15 cellular contexts compared by ENCODE assay signal in the genomic region with DNA sequence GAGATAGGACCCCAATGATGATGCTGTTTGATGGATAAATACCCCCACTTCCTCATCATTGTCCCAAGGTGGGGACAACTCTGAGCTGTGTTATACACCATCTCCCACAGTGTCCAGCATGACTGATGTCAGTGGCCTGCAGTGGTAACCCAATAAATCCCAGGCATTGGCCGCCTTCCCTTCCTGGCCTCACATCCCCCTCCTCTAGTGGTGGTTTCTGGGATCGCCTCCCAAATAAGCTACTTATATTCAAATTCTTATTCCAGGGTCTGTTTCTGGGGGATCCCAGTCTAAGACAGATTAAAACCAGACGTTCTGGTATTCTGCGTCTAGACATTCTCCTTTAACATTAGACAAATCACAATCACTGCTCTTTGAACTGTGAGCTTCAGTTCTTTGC.
"Had no signal": no experiment of that assay in that cellular context is flagged by ENCODE, and none has a peak within 500 bp of the region (broad histone marks: within the 10 kb centered on the region; RNA-seq: fewer than 3 reads in every experiment).

No MANE protein-coding gene starts in this region.

- H3K27ac Mint-ChIP-seq: activated CD4-positive, alpha-beta T cell treated with anti-CD3 and anti-CD28 coated beads for 36 hours; activated CD8-positive, alpha-beta memory T cell treated with anti-CD3 and anti-CD28 coated beads, Interleukin-2, amount 10 ng/mL, durations not matched to agents 7 days and 5 days; activated naive CD8-positive, alpha-beta T cell treated with anti-CD3 and anti-CD28 coated beads for 36 hours; stimulated activated naive B cell treated with anti-CD40 and anti-IgM and Interleukin-4, amounts not matched to agents 10 μg/mL and 1 μg/mL and 100 μg/mL, for 72 hours had no signal

- H3K4me3 Mint-ChIP-seq: activated CD4-positive, alpha-beta T cell treated with anti-CD3 and anti-CD28 coated beads for 36 hours; activated CD8-positive, alpha-beta memory T cell treated with anti-CD3 and anti-CD28 coated beads, Interleukin-2, amount 10 ng/mL, durations not matched to agents 7 days and 5 days; activated naive CD8-positive, alpha-beta T cell treated with anti-CD3 and anti-CD28 coated beads for 36 hours; nephron; stimulated activated naive B cell treated with anti-CD40 and anti-IgM and Interleukin-4, amounts not matched to agents 10 μg/mL and 1 μg/mL and 100 μg/mL, for 72 hours had no signal

- DNase-seq: activated CD4-positive, alpha-beta T cell treated with anti-CD3 and anti-CD28 coated beads for 36 hours; activated CD4-positive, alpha-beta T cell treated with anti-CD3 and anti-CD28 coated beads, Interleukin-2, amount 50 U/mL, for 48 hours; activated CD8-positive, alpha-beta memory T cell treated with anti-CD3 and anti-CD28 coated beads, Interleukin-2, amount 10 ng/mL, durations not matched to agents 7 days and 5 days; activated naive CD8-positive, alpha-beta T cell treated with anti-CD3 and anti-CD28 coated beads for 36 hours; amniotic stem cell; effector CD8-positive, alpha-beta T cell; esophagus squamous epithelium; hippocampal formation; lower lobe of right lung; spleen; stimulated activated naive B cell treated with anti-CD40 and anti-IgM and Interleukin-4, amounts not matched to agents 10 μg/mL and 1 μg/mL and 100 μg/mL, for 72 hours; T-helper 2 cell had no signal

- ATAC-seq: activated CD4-positive, alpha-beta T cell treated with anti-CD3 and anti-CD28 coated beads for 36 hours; activated CD8-positive, alpha-beta memory T cell treated with anti-CD3 and anti-CD28 coated beads, Interleukin-2, amount 10 ng/mL, durations not matched to agents 7 days and 5 days; lower lobe of right lung; stimulated activated naive B cell treated with anti-CD40 and anti-IgM and Interleukin-4, amounts not matched to agents 10 μg/mL and 1 μg/mL and 100 μg/mL, for 72 hours had no signal

- H3K36me3 ChIP-seq: esophagus squamous epithelium, lower lobe of right lung, spleen, thoracic aorta, WERI-Rb-1 had no signal

- H3K4me3 ChIP-seq: esophagus squamous epithelium, lower lobe of right lung, spleen, thoracic aorta had no signal

- H3K4me1 ChIP-seq: esophagus squamous epithelium, lower lobe of right lung, spleen had no signal

- H3K27me3 ChIP-seq: esophagus squamous epithelium had no signal

- H3K9me3 ChIP-seq: esophagus squamous epithelium, lower lobe of right lung, spleen, thoracic aorta had no signal

- H3K9me3 Mint-ChIP-seq: activated naive CD8-positive, alpha-beta T cell treated with anti-CD3 and anti-CD28 coated beads for 36 hours; stimulated activated naive B cell treated with anti-CD40 and anti-IgM and Interleukin-4, amounts not matched to agents 10 μg/mL and 1 μg/mL and 100 μg/mL, for 72 hours had no signal

- H3K36me3 Mint-ChIP-seq: activated CD8-positive, alpha-beta memory T cell treated with anti-CD3 and anti-CD28 coated beads, Interleukin-2, amount 10 ng/mL, durations not matched to agents 7 days and 5 days; activated naive CD8-positive, alpha-beta T cell treated with anti-CD3 and anti-CD28 coated beads for 36 hours; stimulated activated naive B cell treated with anti-CD40 and anti-IgM and Interleukin-4, amounts not matched to agents 10 μg/mL and 1 μg/mL and 100 μg/mL, for 72 hours had no signal

- H3K27ac ChIP-seq: esophagus squamous epithelium, lower lobe of right lung, spleen, thoracic aorta, WERI-Rb-1 had no signal

- H3K4me1 Mint-ChIP-seq: activated CD4-positive, alpha-beta T cell treated with anti-CD3 and anti-CD28 coated beads for 36 hours; activated CD8-positive, alpha-beta memory T cell treated with anti-CD3 and anti-CD28 coated beads, Interleukin-2, amount 10 ng/mL, durations not matched to agents 7 days and 5 days; activated naive CD8-positive, alpha-beta T cell treated with anti-CD3 and anti-CD28 coated beads for 36 hours; stimulated activated naive B cell treated with anti-CD40 and anti-IgM and Interleukin-4, amounts not matched to agents 10 μg/mL and 1 μg/mL and 100 μg/mL, for 72 hours had no signal
